1 cellular context compared by ENCODE assay signal in the genomic region with DNA sequence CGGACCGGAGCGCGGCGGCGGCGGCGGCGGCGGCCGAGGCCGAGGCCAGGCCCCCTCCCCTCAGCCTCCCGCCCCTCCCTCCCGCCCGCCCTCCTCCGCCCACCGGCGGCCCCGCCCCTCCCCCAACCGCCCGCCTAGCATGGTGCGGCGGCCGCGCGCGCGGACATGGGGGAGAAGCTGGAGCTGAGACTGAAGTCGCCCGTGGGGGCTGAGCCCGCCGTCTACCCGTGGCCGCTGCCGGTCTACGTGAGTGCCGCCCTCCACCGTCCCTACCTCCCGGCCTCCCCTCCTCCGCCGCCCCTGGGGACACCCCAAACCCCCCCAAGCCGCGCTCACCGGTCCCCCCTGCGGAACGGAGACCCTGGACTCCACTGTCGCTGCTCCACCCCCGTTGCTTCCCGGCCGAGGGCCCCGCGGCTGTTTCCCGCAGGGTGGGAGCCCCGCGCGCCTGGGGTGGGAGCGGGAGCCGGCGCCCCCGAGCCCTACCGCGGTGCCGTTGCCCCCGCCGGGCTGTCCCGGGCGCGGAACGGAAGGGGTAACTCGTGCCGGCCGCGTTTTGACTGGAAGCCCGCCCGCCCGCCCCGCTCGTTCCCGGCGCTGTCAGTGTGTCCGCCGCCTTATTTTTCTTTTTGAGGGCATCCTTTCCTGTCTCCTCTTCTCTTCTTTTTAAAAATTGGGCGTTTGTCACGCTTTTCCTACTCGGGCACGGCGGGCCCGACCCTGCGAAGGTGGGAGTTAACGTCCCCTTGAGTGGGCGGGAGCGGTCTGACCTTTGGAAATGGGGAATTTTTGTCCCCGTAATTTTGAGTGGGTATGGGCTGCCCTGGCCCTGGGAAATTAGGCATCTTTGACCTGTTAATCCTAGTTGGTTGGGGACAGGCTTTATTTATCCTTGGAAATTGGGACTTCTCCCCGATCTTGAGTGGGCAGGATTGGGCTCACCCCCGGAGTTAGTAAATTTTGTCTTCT.
TF ChIP-seq lines count a peak whose summit lies in the region.

No MANE protein-coding gene starts in this region.

TF ChIP-seq in HCT116, 20 proteins besides CTCF, POLR2A, EP300 and RAD21:
- TF ChIP-seq, protein P1, sequence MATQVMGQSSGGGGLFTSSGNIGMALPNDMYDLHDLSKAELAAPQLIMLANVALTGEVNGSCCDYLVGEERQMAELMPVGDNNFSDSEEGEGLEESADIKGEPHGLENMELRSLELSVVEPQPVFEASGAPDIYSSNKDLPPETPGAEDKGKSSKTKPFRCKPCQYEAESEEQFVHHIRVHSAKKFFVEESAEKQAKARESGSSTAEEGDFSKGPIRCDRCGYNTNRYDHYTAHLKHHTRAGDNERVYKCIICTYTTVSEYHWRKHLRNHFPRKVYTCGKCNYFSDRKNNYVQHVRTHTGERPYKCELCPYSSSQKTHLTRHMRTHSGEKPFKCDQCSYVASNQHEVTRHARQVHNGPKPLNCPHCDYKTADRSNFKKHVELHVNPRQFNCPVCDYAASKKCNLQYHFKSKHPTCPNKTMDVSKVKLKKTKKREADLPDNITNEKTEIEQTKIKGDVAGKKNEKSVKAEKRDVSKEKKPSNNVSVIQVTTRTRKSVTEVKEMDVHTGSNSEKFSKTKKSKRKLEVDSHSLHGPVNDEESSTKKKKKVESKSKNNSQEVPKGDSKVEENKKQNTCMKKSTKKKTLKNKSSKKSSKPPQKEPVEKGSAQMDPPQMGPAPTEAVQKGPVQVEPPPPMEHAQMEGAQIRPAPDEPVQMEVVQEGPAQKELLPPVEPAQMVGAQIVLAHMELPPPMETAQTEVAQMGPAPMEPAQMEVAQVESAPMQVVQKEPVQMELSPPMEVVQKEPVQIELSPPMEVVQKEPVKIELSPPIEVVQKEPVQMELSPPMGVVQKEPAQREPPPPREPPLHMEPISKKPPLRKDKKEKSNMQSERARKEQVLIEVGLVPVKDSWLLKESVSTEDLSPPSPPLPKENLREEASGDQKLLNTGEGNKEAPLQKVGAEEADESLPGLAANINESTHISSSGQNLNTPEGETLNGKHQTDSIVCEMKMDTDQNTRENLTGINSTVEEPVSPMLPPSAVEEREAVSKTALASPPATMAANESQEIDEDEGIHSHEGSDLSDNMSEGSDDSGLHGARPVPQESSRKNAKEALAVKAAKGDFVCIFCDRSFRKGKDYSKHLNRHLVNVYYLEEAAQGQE (IDR thresholded peaks at IDR 0.05; ENCODE audit: low read depth): no peak
- TF ChIP-seq CEBPB (IDR thresholded peaks at IDR 0.05; ENCODE audit: low read depth) (no peak), SP1 (IDR thresholded peaks at IDR 0.05; ENCODE audit: low read depth) (no peak), ELF1 (IDR thresholded peaks at IDR 0.05; ENCODE audit: borderline replicate concordance, low read depth) (no peak), JUND (IDR thresholded peaks at IDR 0.05) (no peak), ZNF274 (IDR thresholded peaks at IDR 0.05; ENCODE audit: low read depth, low read length) (no peak), ZFX (IDR thresholded peaks at IDR 0.05) (0 out of 2 replicates have a peak, but pooled peaks have one; percentile 26)
- TF ChIP-seq, protein P2, sequence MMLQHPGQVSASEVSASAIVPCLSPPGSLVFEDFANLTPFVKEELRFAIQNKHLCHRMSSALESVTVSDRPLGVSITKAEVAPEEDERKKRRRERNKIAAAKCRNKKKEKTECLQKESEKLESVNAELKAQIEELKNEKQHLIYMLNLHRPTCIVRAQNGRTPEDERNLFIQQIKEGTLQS (IDR thresholded peaks at IDR 0.05): no peak
TF ChIP-seq in HCT116: peak in this region for 1.
